Comparison of ENCODE assay signal across 8 cellular contexts in the genomic region with DNA sequence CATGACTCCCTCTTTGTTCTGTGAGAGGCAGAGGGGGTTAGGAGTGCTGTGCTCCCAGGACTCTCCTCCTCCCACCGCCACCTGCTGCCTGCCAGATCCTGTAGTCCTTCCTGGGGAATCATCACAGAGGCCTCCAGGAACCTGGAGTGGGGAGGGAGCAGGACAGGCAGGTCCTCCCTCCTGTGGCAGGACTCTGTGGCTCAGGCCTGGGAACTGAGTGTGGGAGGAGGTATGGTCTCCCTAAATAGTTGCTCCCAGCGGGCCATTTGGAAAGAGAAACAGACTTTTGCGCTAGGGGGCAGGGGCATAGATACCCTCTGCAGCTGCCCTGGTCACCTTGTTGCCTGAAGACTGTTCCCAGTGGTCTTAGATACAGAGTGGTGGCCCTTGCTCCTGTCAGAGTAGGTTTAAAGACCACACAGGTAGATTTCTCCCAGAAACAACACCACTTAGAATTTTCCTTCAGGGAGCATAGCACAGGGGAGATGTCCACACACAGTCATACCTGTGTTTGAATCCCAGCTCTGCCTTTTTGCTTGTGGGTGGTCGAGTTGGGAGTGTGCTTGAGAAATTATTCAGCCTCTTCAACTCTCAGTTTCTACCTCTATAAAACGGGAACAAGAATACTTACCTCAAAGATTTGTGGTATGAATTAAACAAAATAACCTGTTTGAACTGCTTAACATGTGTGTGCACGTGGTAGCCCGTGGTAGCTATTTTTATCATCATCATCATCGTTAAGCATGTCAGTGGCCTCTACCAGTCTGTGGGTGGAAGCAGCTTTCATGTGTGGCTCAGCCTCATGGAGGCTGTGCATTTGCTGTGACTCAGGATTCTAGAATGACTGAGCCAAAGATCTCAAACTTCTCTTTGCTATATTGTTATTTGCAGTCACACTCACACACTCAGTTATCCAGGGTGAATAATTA. TPM values are rescaled to one million over a fixed set of nuclear protein-coding genes. Genes with fewer than 3 reads are reported as not detected.
DNase-seq lines count a peak whose midpoint lies in the region; ATAC-seq, FAIRE-seq and TF ChIP-seq lines count a peak whose summit lies in the region.

No MANE protein-coding gene starts in this region.

- peak; percentile 48 for ATAC-seq in GM21360 (IDR thresholded peaks at IDR 0.05; ENCODE audit: unreplicated experiment)
- peak; percentile 65 for ATAC-seq in activated CD8-positive, alpha-beta memory T cell treated with anti-CD3 and anti-CD28 coated beads, Interleukin-2, amount 10 ng/mL, durations not matched to agents 7 days and 5 days

- H3K4me3 ChIP-seq in BJ (ENCODE audit: low read depth, low read length) (no peak overlapping the region), fibroblast of lung (replicated peaks in 1 of 4; ENCODE audit: control extremely low read depth in 1 of 4, insufficient read depth in 1 of 4, low read depth in 3 of 4, low read length in 4 of 4) (no peak overlapping the region)

- H3K36me3 Mint-ChIP-seq in activated CD8-positive, alpha-beta memory T cell treated with anti-CD3 and anti-CD28 coated beads, Interleukin-2, amount 10 ng/mL, durations not matched to agents 7 days and 5 days, result peaks cover 72% of the 10 kb centered on the region

- H3K27me3 Mint-ChIP-seq in activated CD8-positive, alpha-beta memory T cell treated with anti-CD3 and anti-CD28 coated beads, Interleukin-2, amount 10 ng/mL, durations not matched to agents 7 days and 5 days, result no peaks in the 10 kb centered on the region

- H2AFZ ChIP-seq in fibroblast of lung (ENCODE audit: low read length), result no peak overlapping the region

- CTCF ChIA-PET in BJ (lab: Yijun Ruan, JAX), result interaction anchor here (0.8 to 7.1 kb wide), 9 partner anchors 10 to 74 kb away, joined by 3 to 77 read pairs (median 8); a partner anchor contains a TSS
- CTCF ChIA-PET in activated CD8-positive, alpha-beta memory T cell treated with anti-CD3 and anti-CD28 coated beads, Interleukin-2, amount 10 ng/mL, durations not matched to agents 7 days and 5 days (lab: Charles Lee), result interaction anchor here (1.1 to 12.5 kb wide), 15 partner anchors 10 to 395 kb away, joined by 3 to 131 read pairs (median 20); a partner anchor contains a TSS

- H3K4me1 ChIP-seq in fibroblast of lung (ENCODE audit: control insufficient read depth, extremely low read depth, insufficient read depth, low read length), result peaks cover 74% of the 10 kb centered on the region

- H3K36me3 ChIP-seq in BJ (ENCODE audit: control insufficient read depth, insufficient read depth, low read length) (no peaks in the 10 kb centered on the region; the same call in 1 of the 2 replicates), KOPT-K1 (ENCODE audit: insufficient read depth, low read length) (peaks cover 82% of the 10 kb centered on the region), fibroblast of lung (ENCODE audit: control insufficient read depth, insufficient read depth, low read length) (no peaks in the 10 kb centered on the region)

- peaks cover 19% of the 10 kb centered on the region for H3K79me2 ChIP-seq in fibroblast of lung (ENCODE audit: control insufficient read depth, insufficient read depth, low read length)

- peak overlapping the region; percentile 98 for H3K27ac ChIP-seq in KOPT-K1 (ENCODE audit: low read depth, low read length, poor library complexity, severe bottlenecking)
- peak overlapping the region; percentile 99 for H3K27ac ChIP-seq in fibroblast of lung (ENCODE audit: insufficient read depth, low read length)

- TF ChIP-seq CTCF in BJ (IDR thresholded peaks at IDR 0.05; ENCODE audit: insufficient read depth, low read depth, low read length) (no peak), fibroblast of lung (conservative IDR thresholded peaks at IDR 0.05 in 1 of 2, IDR thresholded peaks at IDR 0.05 in 1 of 2; ENCODE audit: low read depth in 1 of 2, low read length in 2 of 2) (no peak)

- peak overlapping the region; percentile 81 for H3K4me3 Mint-ChIP-seq in activated CD8-positive, alpha-beta memory T cell treated with anti-CD3 and anti-CD28 coated beads, Interleukin-2, amount 10 ng/mL, durations not matched to agents 7 days and 5 days

- no peaks in the 10 kb centered on the region for H3K27me3 ChIP-seq in BJ (ENCODE audit: control insufficient read depth, insufficient read depth, low read length)
- no peaks in the 10 kb centered on the region for H3K27me3 ChIP-seq in fibroblast of lung (ENCODE audit: control insufficient read depth, insufficient read depth, low read length)

- H3K9me3 Mint-ChIP-seq in activated CD8-positive, alpha-beta memory T cell treated with anti-CD3 and anti-CD28 coated beads, Interleukin-2, amount 10 ng/mL, durations not matched to agents 7 days and 5 days (ENCODE audit: low read depth), result no peaks in the 10 kb centered on the region

- POLR2A ChIA-PET in BJ (lab: Charles Lee), result interaction anchor here (0.9 kb wide), 1 partner anchor 187 kb away, joined by 3 read pairs; no protein-coding TSS in a partner anchor

- H4K20me1 ChIP-seq in fibroblast of lung (ENCODE audit: control insufficient read depth, extremely low read depth, insufficient read depth, low read length), result no peaks in the 10 kb centered on the region

- no peak overlapping the region for H3K9ac ChIP-seq in fibroblast of lung (ENCODE audit: insufficient read depth, low read length)

- H3K27ac Mint-ChIP-seq in activated CD8-positive, alpha-beta memory T cell treated with anti-CD3 and anti-CD28 coated beads, Interleukin-2, amount 10 ng/mL, durations not matched to agents 7 days and 5 days, result peak overlapping the region; percentile 98

- DNase-seq in BJ (ENCODE audit: low read depth) (peak; percentile 53), fibroblast of lung (ENCODE audit: low read depth in 2 of 2) (peak; percentile 75 to 94), HTR-8/SVneo (ENCODE audit: insufficient read length, low spot score) (no peak), DMS 273 (lab: John Stamatoyannopoulos, UW; ENCODE audit: unreplicated experiment) (no peak)
- peak; percentile 87 for DNase-seq in activated CD8-positive, alpha-beta memory T cell treated with anti-CD3 and anti-CD28 coated beads, Interleukin-2, amount 10 ng/mL, durations not matched to agents 7 days and 5 days
- DNase-seq in stimulated activated CD4-positive, alpha-beta T cell treated with anti-CD3 and anti-CD28 coated beads, Interleukin-1b, Interleukin-23, amount 100 ng/mL, for 24 hours (ENCODE audit: low read depth in 4 of 4, low spot score in 1 of 4), result peak in 3 of 4 experiments; percentile 49 to 62 (median 58)

- no peaks in the 10 kb centered on the region for H3K9me3 ChIP-seq in KOPT-K1 (ENCODE audit: insufficient read depth, low read length, poor library complexity, severe bottlenecking)
- H3K9me3 ChIP-seq in fibroblast of lung (ENCODE audit: control insufficient read depth, insufficient read depth, low read depth, low read length), result no peaks in the 10 kb centered on the region

- FAIRE-seq in HTR-8/SVneo (lab: Jason Lieb, UNC), result no peak

- H3K4me2 ChIP-seq in fibroblast of lung (ENCODE audit: extremely low read depth, insufficient read depth, low read length), result peak overlapping the region; percentile 75

- peaks cover 99% of the 10 kb centered on the region for H3K4me1 Mint-ChIP-seq in activated CD8-positive, alpha-beta memory T cell treated with anti-CD3 and anti-CD28 coated beads, Interleukin-2, amount 10 ng/mL, durations not matched to agents 7 days and 5 days

RNA-seq across cellular contexts. Expression of a gene that starts 55.8 kb away (rescaled TPM):
- polyA plus RNA-seq in BJ (2011; rRNA removed) (9.3 and 13.8 TPM in 2 replicates), fibroblast of lung (3.4 and 8.2 TPM in 2 replicates)
- polyA minus RNA-seq in BJ (2011; rRNA and poly(A)+ RNA removed), result 7.4 and 18.1 TPM in 2 replicates
- 1 to 10 TPM; 3.9 to 4.5 TPM for total RNA-seq in activated CD8-positive, alpha-beta memory T cell treated with anti-CD3 and anti-CD28 coated beads, Interleukin-2, amount 10 ng/mL, durations not matched to agents 7 days and 5 days
- total RNA-seq in fibroblast of lung, result 7.7 and 8.8 TPM in 2 replicates
- polyA plus RNA-seq in fibroblast of lung (2012), result 2.1 and 3.3 TPM in 2 replicates
- 35.8 and 42.9 TPM in 2 replicates for polyA minus RNA-seq in fibroblast of lung (ENCODE audit: low replicate concordance)

Comparison
In these comparisons a context has a peak if more than half of its experiments do, and no peak if none do; other contexts are left out.
1. DNase-seq: peak in BJ (single experiment), activated CD8-positive, alpha-beta memory T cell treated with anti-CD3 and anti-CD28 coated beads, Interleukin-2, amount 10 ng/mL, durations not matched to agents 7 days and 5 days (single experiment), fibroblast of lung (2 of 2) and stimulated activated CD4-positive, alpha-beta T cell treated with anti-CD3 and anti-CD28 coated beads, Interleukin-1b, Interleukin-23, amount 100 ng/mL, for 24 hours (3 of 4); none in HTR-8/SVneo (single experiment) and DMS 273 (single experiment).